In the genomic region with DNA sequence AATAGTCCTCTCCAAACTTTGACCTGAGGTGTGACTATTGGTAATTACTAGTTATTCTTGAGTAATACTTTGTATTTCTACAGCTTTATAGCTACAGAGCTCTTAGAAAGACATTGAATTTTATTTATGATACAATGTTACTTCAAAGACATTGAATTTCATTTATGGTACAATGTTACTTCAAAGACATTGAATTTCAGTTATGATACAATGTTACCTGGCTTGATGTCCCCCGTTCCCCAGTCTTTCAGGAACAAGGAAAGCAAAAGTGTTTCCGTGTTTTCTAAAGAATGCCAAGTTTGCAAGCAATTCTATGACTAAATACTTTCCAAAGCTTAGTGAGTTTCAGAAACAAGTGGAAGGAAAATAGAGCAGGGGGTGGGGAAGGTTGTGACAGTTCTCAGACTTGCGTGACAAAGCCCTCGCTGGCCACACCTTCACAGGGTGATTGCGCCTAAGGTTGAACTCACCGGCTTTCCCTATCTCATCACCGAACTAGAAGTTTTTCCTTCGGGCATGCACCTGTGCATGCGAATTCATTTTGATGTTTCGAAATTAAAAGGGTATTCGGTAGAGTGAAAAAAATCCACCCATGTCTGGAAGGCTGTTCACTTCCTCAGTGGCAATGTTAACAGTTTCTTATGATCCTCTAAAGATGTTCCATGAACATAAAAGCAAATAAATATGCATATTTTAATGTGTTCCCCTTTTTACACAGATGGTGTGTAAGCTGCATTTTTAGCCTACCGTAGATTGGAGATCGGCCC, we compare ENCODE assay signal across 8 cellular contexts. TPM values are rescaled to one million over a fixed set of nuclear protein-coding genes. Genes with fewer than 3 reads are reported as not detected.
DNase-seq lines count a peak whose midpoint lies in the region; ATAC-seq and TF ChIP-seq lines count a peak whose summit lies in the region.

No MANE protein-coding gene starts in this region.

- DNase-seq in Caki2 (ENCODE audit: low read depth) (peak; percentile 24), WERI-Rb-1 (peak; percentile 42), cardiac fibroblast (ENCODE audit: low read depth in 2 of 2) (peak; percentile 31 to 46), lung (ENCODE audit: low spot score) (no peak), DMS 273 treated with DMSO at 0.1 percent for 48 hours (lab: John Stamatoyannopoulos, UW) (no peak)
- peak; percentile 39 for DNase-seq in Jurkat, Clone E6-1 (ENCODE audit: low read depth, low spot score)
- peak; percentile 31 for DNase-seq in stimulated activated CD8-positive, alpha-beta memory T cell treated with anti-CD3 and anti-CD28 coated beads, Interleukin-12 subunit alpha, Interleukin-12 subunit beta, amount 100 ng/mL, for 24 hours (ENCODE audit: extremely low read depth)

- H3K27ac ChIP-seq in WERI-Rb-1 (peak overlapping the region; percentile 96), lung (ENCODE audit: low read depth in 1 of 2, low read length in 1 of 2) (peak overlapping the region; percentile 71 to 90)

- H3K9me3 ChIP-seq in WERI-Rb-1 (ENCODE audit: severe bottlenecking), result no peaks in the 10 kb centered on the region
- no peaks in the 10 kb centered on the region for H3K9me3 ChIP-seq in lung (ENCODE audit: control insufficient read depth in 2 of 2, insufficient read depth in 1 of 2, low read length in 1 of 2)

- in situ Hi-C loops in Caki2 (cut with HindIII; ENCODE audit: low pct_unique_long_range_greater_than_20kb, low sequenced_read_pairs), result no loop called here

- peak overlapping the region; percentile 99 for H3K4me3 ChIP-seq in Jurkat, Clone E6-1 (ENCODE audit: low read length)
- H3K4me3 ChIP-seq in WERI-Rb-1 (ENCODE audit: low read depth, low read length) (peak overlapping the region; percentile 98), cardiac fibroblast (replicated peaks in 1 of 2; ENCODE audit: low read depth in 2 of 2, low read length in 2 of 2) (peak overlapping the region; percentile 50 to 58), lung (peak overlapping the region; percentile 71)

- H3K36me3 ChIP-seq in WERI-Rb-1 (peaks cover 27% of the 10 kb centered on the region), lung (ENCODE audit: control insufficient read depth in 2 of 2, insufficient read depth in 2 of 2, low read length in 2 of 2) (peaks cover 4% of the 10 kb centered on the region in 2 donors)

- TF ChIP-seq CTCF in WERI-Rb-1 (IDR thresholded peaks at IDR 0.05; ENCODE audit: low read depth, low read length), result no peak
- TF ChIP-seq CTCF in cardiac fibroblast (IDR thresholded peaks at IDR 0.05; ENCODE audit: low read depth, low read length), result no peak
- TF ChIP-seq CTCF in lung (IDR thresholded peaks at IDR 0.05; ENCODE audit: control extremely low read depth, extremely low read depth), result no peak

- peaks cover 0 to 9% of the 10 kb centered on the region in 2 donors for H3K4me1 ChIP-seq in lung (ENCODE audit: control insufficient read depth in 2 of 2, insufficient read depth in 2 of 2, low read length in 2 of 2)

- H3K27me3 ChIP-seq in WERI-Rb-1 (ENCODE audit: insufficient read depth, low read depth, severe bottlenecking) (no peaks in the 10 kb centered on the region), lung (ENCODE audit: control insufficient read depth, insufficient read depth) (no peaks in the 10 kb centered on the region)

- 20 to 21% methylated on average over 13 of the region's 13 CpGs for WGBS in lung, 2 donors

- ATAC-seq in lung (ENCODE audit: insufficient read depth, low FRiP score) (no peak), HG02759 (IDR thresholded peaks at IDR 0.05; ENCODE audit: unreplicated experiment) (no peak)

RNA-seq across cellular contexts. Expression of gene PAXBP1, which starts 0.9 kb away (rescaled TPM):
- 9.6 and 14.7 TPM in 2 replicates for total RNA-seq in Caki2 (2014; rRNA removed; shearing (Covaris generic); ENCODE audit: low replicate concordance)
- polyA plus RNA-seq in Jurkat, Clone E6-1 (2012; ENCODE audit: insufficient read depth, insufficient read length), result 35.5 TPM
- 100 to 1,000 TPM in 1 of 2 donors, 10 to 100 TPM in 1; 26.0 to 106 TPM for total RNA-seq in lung
- 10 to 100 TPM; 12.4 to 27.0 TPM for polyA plus RNA-seq in lung

RNA-seq across cellular contexts. Expression of gene SYNJ1, which starts 44.7 kb away (rescaled TPM):
- total RNA-seq in Caki2 (2014; rRNA removed; shearing (Covaris generic); ENCODE audit: low replicate concordance), result 0.58 and 1.6 TPM in 2 replicates
- polyA plus RNA-seq in Jurkat, Clone E6-1 (2012; ENCODE audit: insufficient read depth, insufficient read length), result 5.8 TPM
- total RNA-seq in lung, result 10 to 100 TPM; 15.7 to 17.5 TPM
- 1 to 10 TPM; 7.4 to 7.8 TPM for polyA plus RNA-seq in lung

Comparison
In these comparisons a context has a peak if more than half of its experiments do, and no peak if none do; other contexts are left out.
1. DNase-seq: peak in Caki2 (single experiment), Jurkat, Clone E6-1 (single experiment), WERI-Rb-1 (single experiment), cardiac fibroblast (2 of 2) and stimulated activated CD8-positive, alpha-beta memory T cell treated with anti-CD3 and anti-CD28 coated beads, Interleukin-12 subunit alpha, Interleukin-12 subunit beta, amount 100 ng/mL, for 24 hours (single experiment); none in lung (single experiment) and DMS 273 treated with DMSO at 0.1 percent for 48 hours (single experiment).
2. Peak in every context shown above with its lines, with median percentiles within 50 percentile points of each other: H3K4me3 ChIP-seq.